Comparison of ENCODE assay signal across 7 cellular contexts in the genomic region with DNA sequence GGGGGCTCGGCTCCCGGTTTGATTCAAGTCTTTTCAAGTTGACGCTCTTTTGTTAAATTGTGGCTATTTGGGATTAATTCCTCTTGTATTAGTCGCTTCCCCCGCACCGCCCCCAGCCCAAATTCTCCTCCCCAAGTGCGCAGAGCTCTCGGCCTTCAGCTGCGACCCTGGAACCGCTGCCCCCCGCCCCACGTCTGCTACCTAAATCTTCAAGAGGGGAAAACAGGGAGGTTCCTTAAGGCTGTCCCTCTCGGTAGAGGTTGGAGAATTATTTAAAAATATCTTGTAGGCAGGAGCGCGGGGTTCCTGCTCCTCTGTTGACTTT. TPM values are rescaled to one million over a fixed set of nuclear protein-coding genes. Genes with fewer than 3 reads are reported as not detected.
DNase-seq lines count a peak whose midpoint lies in the region; FAIRE-seq and TF ChIP-seq lines count a peak whose summit lies in the region.

No MANE protein-coding gene starts in this region.

- dilution Hi-C loops in keratinocyte (cut with MboI; ENCODE audit: extremely low pct_ligation_motif_present, low sequenced_read_pairs) = no loop called here

- H3K9me1 ChIP-seq in keratinocyte (ENCODE audit: control insufficient read depth, extremely low read depth, insufficient read depth, low read length) = no peaks in the 10 kb centered on the region

- TF ChIP-seq CTCF in keratinocyte (optimal IDR thresholded peaks at IDR 0.05 in 1 of 3, IDR thresholded peaks at IDR 0.05 in 1 of 3, conservative IDR thresholded peaks at IDR 0.05 in 1 of 3; ENCODE audit: extremely low read depth in 1 of 3, insufficient read depth in 2 of 3, low read length in 3 of 3) = no peak

- FAIRE-seq in keratinocyte (lab: Jason Lieb, UNC) = no peak

- H3K9ac ChIP-seq in HUES64 (ENCODE audit: low read depth, low read length) (no peak overlapping the region), adipocyte (ENCODE audit: low read length) (peak overlapping the region; percentile 82), keratinocyte (ENCODE audit: control insufficient read depth, extremely low read depth, insufficient read depth, low read length) (peak overlapping the region; percentile 82), stomach smooth muscle (ENCODE audit: low read length in 2 of 2) (peak overlapping the region; percentile 60 to 85)

- H3K36me3 ChIP-seq in HUES64 (ENCODE audit: insufficient read depth, low read length) (no peaks in the 10 kb centered on the region), adipocyte (ENCODE audit: control insufficient read depth, insufficient read depth, low read length, severe bottlenecking) (no peaks in the 10 kb centered on the region), keratinocyte (ENCODE audit: control insufficient read depth in 2 of 2, extremely low read depth in 1 of 2, insufficient read depth in 2 of 2, low read length in 2 of 2) (no peaks in the 10 kb centered on the region), stomach smooth muscle (ENCODE audit: control insufficient read depth in 2 of 2, insufficient read depth in 2 of 2, low read length in 2 of 2) (no peaks in the 10 kb centered on the region)

- H3K27me3 ChIP-seq in HUES64 (ENCODE audit: insufficient read depth, low read length) (peaks cover 34% of the 10 kb centered on the region), adipocyte (replicated peaks; ENCODE audit: control insufficient read depth, insufficient read depth, low read length) (peaks cover 3% of the 10 kb centered on the region), keratinocyte (ENCODE audit: control insufficient read depth, extremely low read depth, insufficient read depth, low read length) (no peaks in the 10 kb centered on the region), stomach smooth muscle (ENCODE audit: control insufficient read depth in 1 of 2, insufficient read depth in 2 of 2, low read length in 2 of 2) (peaks cover 0 to 2% of the 10 kb centered on the region in 2 donors)

- WGBS in HUES64 = 0% methylated on average over 10 of the region's 15 CpGs

- peak overlapping the region; percentile 74 for H2AFZ ChIP-seq in keratinocyte (ENCODE audit: control insufficient read depth, low read length)

- peak overlapping the region; percentile 46; the same call in 1 of the 2 replicates for H3K27ac ChIP-seq in HUES64 (ENCODE audit: low read depth, low read length)
- peak overlapping the region; percentile 67 for H3K27ac ChIP-seq in keratinocyte (ENCODE audit: control insufficient read depth, insufficient read depth, low read length)
- H3K27ac ChIP-seq in stomach smooth muscle (ENCODE audit: low read length) = peak overlapping the region; percentile 72

- no peaks in the 10 kb centered on the region for H3K9me3 ChIP-seq in HUES64 (ENCODE audit: insufficient read depth, low read depth, low read length)
- no peaks in the 10 kb centered on the region for H3K9me3 ChIP-seq in adipocyte (ENCODE audit: control insufficient read depth, low read length)
- H3K9me3 ChIP-seq in keratinocyte (ENCODE audit: control insufficient read depth, low read depth, low read length) = no peaks in the 10 kb centered on the region
- no peaks in the 10 kb centered on the region for H3K9me3 ChIP-seq in stomach smooth muscle (ENCODE audit: control insufficient read depth in 2 of 2, low read length in 2 of 2)

- H4K20me1 ChIP-seq in keratinocyte (ENCODE audit: control insufficient read depth, extremely low read depth, insufficient read depth, low read length) = no peaks in the 10 kb centered on the region

- H3K4me1 ChIP-seq in HUES64 (ENCODE audit: insufficient read depth, low read length) = 0 out of 2 replicates have a peak, but pooled peaks cover 6% of the 10 kb centered on the region
- peaks cover 14% of the 10 kb centered on the region for H3K4me1 ChIP-seq in adipocyte (ENCODE audit: control insufficient read depth, insufficient read depth, low read length)
- H3K4me1 ChIP-seq in keratinocyte (ENCODE audit: control insufficient read depth, extremely low read depth, insufficient read depth, low read length) = peaks cover 5% of the 10 kb centered on the region
- H3K4me1 ChIP-seq in stomach smooth muscle (ENCODE audit: control insufficient read depth, insufficient read depth, low read length) = peaks cover 4% of the 10 kb centered on the region

- DNase-seq in adipocyte (ENCODE audit: low read depth) (no peak), keratinocyte (ENCODE audit: low read depth, low spot score) (no peak), NCI-H2029 (lab: John Stamatoyannopoulos, UW) (no peak), SHP77 treated with DMSO at 0.1 percent for 48 hours (lab: John Stamatoyannopoulos, UW) (no peak), putamen (ENCODE audit: low spot score) (no peak)

- H3K4me2 ChIP-seq in keratinocyte (ENCODE audit: control insufficient read depth, extremely low read depth, insufficient read depth, low read depth, low read length) = peak overlapping the region; percentile 75

- H3K4me3 ChIP-seq in HUES64 (ENCODE audit: low read length) (peak overlapping the region; percentile 69), adipocyte (ENCODE audit: low read length) (peak overlapping the region; percentile 81), keratinocyte (ENCODE audit: control insufficient read depth in 2 of 3, extremely low read depth in 1 of 3, insufficient read depth in 2 of 3, low read depth in 1 of 3, low read length in 3 of 3) (peak overlapping the region; percentile 38 to 69 (median 68)), stomach smooth muscle (ENCODE audit: low read length in 2 of 2) (peak overlapping the region; percentile 67 to 76)

- H3K79me2 ChIP-seq in keratinocyte (ENCODE audit: control insufficient read depth, insufficient read depth, low read length) = peaks cover 28% of the 10 kb centered on the region

RNA-seq across cellular contexts. Expression of gene RPS6KA3, which starts 0.9 kb away (rescaled TPM):
- 9.6 TPM for polyA plus RNA-seq in HUES64 (2013, experiment 1 of 2)
- 12.0 TPM for polyA plus RNA-seq in HUES64 (2013, experiment 2 of 2)
- polyA plus RNA-seq in keratinocyte = 25.0 to 32.1 TPM (median 25.0 TPM) in 3 replicates
- 8.6 TPM for polyA plus RNA-seq in keratinocyte (2011; ENCODE audit: low read depth)
- polyA plus RNA-seq in keratinocyte (2011; cell fraction: cytosol; rRNA removed) = 16.3 and 32.7 TPM in 2 replicates
- 25.5 and 29.3 TPM in 2 replicates for polyA plus RNA-seq in keratinocyte (2011; cell fraction: nucleus; rRNA removed)
- 16.6 and 21.1 TPM in 2 replicates for polyA plus RNA-seq in keratinocyte (2012; ENCODE audit: low replicate concordance)
- polyA minus RNA-seq in keratinocyte = 7.1 to 42.9 TPM (median 36.1 TPM) in 3 replicates
- 23.2 TPM for polyA minus RNA-seq in keratinocyte (2011; cell fraction: cytosol; rRNA and poly(A)+ RNA removed)
- 15.3 and 35.7 TPM in 2 replicates for polyA minus RNA-seq in keratinocyte (2011; cell fraction: nucleus; rRNA and poly(A)+ RNA removed)
